8 cellular contexts compared by ENCODE assay signal in the genomic region with DNA sequence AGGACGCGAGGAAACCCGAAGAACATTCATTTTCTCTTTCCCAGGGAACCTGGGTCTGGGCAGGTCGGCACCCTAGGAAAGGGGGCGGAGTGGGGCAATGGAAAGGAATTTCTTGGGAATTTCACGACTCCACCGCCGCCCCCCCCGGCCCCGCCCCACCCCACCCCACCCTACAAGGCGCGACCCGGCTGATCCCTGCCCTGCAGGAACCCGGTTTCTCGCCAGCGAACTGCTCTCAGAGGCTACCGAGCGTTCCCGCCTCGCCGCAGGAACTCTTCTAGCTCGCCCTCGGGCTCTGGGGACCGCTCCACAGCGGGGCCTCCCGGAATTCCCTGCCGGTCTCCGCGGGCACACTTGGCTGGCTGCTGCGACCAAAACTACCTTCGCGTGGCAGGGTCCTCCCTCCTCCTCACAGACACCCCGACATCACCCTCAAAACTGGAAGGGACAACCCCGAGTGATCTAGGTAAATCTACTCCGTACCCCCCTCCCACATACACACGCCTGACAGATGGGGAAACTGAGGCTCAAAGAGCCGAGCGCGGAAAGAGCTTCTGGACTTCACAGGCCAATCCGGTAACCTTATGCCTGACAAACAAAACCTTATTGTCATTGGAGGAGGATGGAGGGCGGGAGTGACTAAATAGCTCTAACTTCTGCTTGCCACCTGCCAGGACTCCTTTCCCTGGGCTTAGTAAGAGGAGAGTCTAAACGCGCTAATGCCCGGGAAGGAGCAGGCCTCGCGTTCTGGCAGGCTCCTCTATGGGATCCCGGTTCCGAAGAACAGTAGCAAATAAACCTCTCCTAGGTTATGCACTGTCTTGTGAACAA.
A peak's percentile ranks its signal among the peaks of the same experiment; 100 is the strongest.
DNase-seq lines count a peak whose midpoint lies in the region; ATAC-seq lines count a peak whose summit lies in the region.

No MANE protein-coding gene starts in this region.

- peak; percentile 34 for DNase-seq in activated CD4-positive, CD25-positive, alpha-beta regulatory T cell treated with anti-CD3 and anti-CD28 coated beads, Interleukin-2, amount 50 U/mL, for 72 hours
- DNase-seq in activated CD4-positive, CD25-positive, alpha-beta regulatory T cell (lab: John Stamatoyannopoulos, UW): no peak
- DNase-seq in NCI-H510A treated with DMSO at 0.1 percent for 48 hours (lab: John Stamatoyannopoulos, UW): peak; percentile 74
- peak; percentile 61 to 82 for DNase-seq in T47D (ENCODE audit: low read depth in 1 of 2, low spot score in 1 of 2)
- peak; percentile 66 for DNase-seq in kidney tubule cell (ENCODE audit: low spot score)
- peak; percentile 22 for DNase-seq in stimulated activated naive CD8-positive, alpha-beta T cell treated with anti-CD3 and anti-CD28 coated beads, Interleukin-15, Interleukin-2, amounts not matched to agents 100 U/mL and 50 U/mL, for 24 hours
- no peak for DNase-seq in inferior parietal cortex (ENCODE audit: extremely low spot score)

- in situ Hi-C loops in T47D (cut with HindIII; ENCODE audit: low pct_unique_long_range_greater_than_20kb, low sequenced_read_pairs): no loop called here

- ATAC-seq in stimulated activated naive CD8-positive, alpha-beta T cell treated with anti-CD3 and anti-CD28 coated beads, Interleukin-15, Interleukin-2, amounts not matched to agents 100 U/mL and 50 U/mL, for 24 hours: no peak
- ATAC-seq in HG03354 (IDR thresholded peaks at IDR 0.05; ENCODE audit: poor library complexity, severe bottlenecking, unreplicated experiment): no peak

Comparison
In these comparisons a context has a peak if more than half of its experiments do, and no peak if none do; other contexts are left out.
1. DNase-seq: peak in activated CD4-positive, CD25-positive, alpha-beta regulatory T cell treated with anti-CD3 and anti-CD28 coated beads, Interleukin-2, amount 50 U/mL, for 72 hours (single experiment), NCI-H510A treated with DMSO at 0.1 percent for 48 hours (single experiment), T47D (2 of 2), kidney tubule cell (single experiment) and stimulated activated naive CD8-positive, alpha-beta T cell treated with anti-CD3 and anti-CD28 coated beads, Interleukin-15, Interleukin-2, amounts not matched to agents 100 U/mL and 50 U/mL, for 24 hours (single experiment); none in activated CD4-positive, CD25-positive, alpha-beta regulatory T cell (0 of 4) and inferior parietal cortex (single experiment).